8 cellular contexts compared by ENCODE assay signal in the genomic region with DNA sequence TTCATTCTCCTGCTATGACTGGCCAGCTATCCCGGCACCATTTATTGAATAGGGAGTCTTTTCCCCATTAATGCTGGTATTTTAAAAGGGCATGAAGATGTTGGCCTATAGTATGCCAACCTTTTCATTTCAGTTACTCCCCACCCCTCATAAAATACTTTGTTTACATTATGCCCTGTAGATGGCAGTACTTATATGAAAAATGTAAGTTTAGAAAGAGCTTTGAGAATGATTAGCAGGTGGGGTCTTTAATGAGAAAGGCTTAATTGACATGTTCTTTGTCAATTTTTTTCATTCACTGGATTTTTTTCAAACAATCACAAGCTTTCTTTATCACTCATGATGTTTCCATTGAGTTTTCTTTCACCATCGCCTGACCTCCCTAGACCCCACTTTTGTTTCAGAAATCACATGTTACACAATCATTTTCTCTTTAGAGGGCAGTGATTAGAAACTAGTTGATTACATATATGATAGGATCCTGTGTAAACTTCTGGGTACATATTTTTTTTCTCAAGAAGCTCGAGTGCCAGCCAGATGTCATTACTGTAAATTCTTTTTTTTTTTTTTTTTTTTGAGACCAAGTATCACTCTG.
A peak's percentile ranks its signal among the peaks of the same experiment; 100 is the strongest.
DNase-seq lines count a peak whose midpoint lies in the region; ATAC-seq lines count a peak whose summit lies in the region.

No MANE protein-coding gene starts in this region.

- DNase-seq in D341Med (ENCODE audit: low spot score) (peak; percentile 34), HT1080 (ENCODE audit: low read depth) (peak; percentile 18), SK-N-DZ (ENCODE audit: low spot score) (peak; percentile 12), left colon (no peak)
- DNase-seq in stimulated activated CD8-positive, alpha-beta memory T cell treated with anti-CD3 and anti-CD28 coated beads, Interleukin-4, amount 100 ng/mL, for 48 hours = no peak
- no peak for DNase-seq in activated naive CD4-positive, alpha-beta T cell treated with Interleukin-2 at 50 U/mL for 16 hours
- no peak for DNase-seq in activated CD8-positive, alpha-beta memory T cell treated with anti-CD3 and anti-CD28 coated beads, Interleukin-2, amount 50 U/mL, for 4 hours

- ATAC-seq in left colon = peak; percentile 65
- no peak for ATAC-seq in HG03097 (IDR thresholded peaks at IDR 0.05; ENCODE audit: low FRiP score, unreplicated experiment)

- intact Hi-C loops in left colon (cut with DNase I, micrococcal nuclease) = no loop called here

Comparison
In these comparisons a context has a peak if more than half of its experiments do, and no peak if none do; other contexts are left out.
1. DNase-seq: peak in D341Med (single experiment), HT1080 (single experiment) and SK-N-DZ (single experiment); none in left colon (0 of 2), stimulated activated CD8-positive, alpha-beta memory T cell treated with anti-CD3 and anti-CD28 coated beads, Interleukin-4, amount 100 ng/mL, for 48 hours (single experiment), activated naive CD4-positive, alpha-beta T cell treated with Interleukin-2 at 50 U/mL for 16 hours (single experiment) and activated CD8-positive, alpha-beta memory T cell treated with anti-CD3 and anti-CD28 coated beads, Interleukin-2, amount 50 U/mL, for 4 hours (single experiment).